ENCODE assay signal across 1 cellular context in the genomic region with DNA sequence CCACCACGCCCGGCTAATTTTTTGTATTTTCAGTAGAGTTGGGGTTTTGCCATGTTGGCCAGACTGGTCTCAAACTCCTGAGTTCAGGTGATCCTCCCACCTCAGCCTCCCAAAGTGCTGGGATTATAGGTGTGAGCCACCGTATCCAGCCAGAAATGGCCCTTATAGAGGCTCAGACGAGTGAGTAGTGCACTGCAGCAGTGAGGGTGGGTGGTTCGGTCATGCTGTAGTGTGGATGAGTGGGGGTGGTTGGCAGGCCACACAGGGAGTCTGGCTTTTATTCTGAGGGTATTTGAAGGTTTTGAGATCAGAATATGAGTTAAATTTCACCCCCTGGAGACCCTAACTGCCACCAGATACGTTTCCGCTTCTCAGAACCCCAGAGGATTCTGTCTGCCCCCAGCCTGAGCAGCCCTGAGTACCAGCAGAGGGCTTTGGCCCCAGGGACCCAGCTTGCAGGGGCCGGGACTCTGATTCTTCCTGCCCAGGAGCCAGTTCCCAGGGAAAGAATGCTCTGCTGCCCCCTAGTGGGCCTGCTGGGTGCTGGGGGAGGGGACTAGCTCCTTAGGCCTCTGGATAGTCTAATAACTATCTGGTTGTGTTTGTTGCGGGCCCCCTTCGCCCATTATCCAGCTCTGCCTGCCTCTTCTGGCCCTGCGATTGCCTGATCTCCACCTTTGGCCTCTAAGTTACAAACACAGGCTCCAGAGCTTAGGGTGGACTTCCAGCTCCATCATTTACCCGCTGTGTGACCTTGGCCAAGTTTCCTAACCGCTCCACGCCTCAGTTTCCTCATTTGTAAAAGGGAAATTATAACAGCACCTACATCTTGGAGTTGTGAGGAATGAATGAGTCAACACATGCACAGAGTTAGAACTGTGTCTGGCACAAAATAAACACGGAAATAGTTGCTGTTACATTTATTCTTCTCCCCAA.
TF ChIP-seq lines count a peak whose summit lies in the region.

No MANE protein-coding gene starts in this region.

TF ChIP-seq in liver, 16 proteins besides CTCF, POLR2A, EP300 and RAD21 (continued from another document):
- TF ChIP-seq, protein P1, sequence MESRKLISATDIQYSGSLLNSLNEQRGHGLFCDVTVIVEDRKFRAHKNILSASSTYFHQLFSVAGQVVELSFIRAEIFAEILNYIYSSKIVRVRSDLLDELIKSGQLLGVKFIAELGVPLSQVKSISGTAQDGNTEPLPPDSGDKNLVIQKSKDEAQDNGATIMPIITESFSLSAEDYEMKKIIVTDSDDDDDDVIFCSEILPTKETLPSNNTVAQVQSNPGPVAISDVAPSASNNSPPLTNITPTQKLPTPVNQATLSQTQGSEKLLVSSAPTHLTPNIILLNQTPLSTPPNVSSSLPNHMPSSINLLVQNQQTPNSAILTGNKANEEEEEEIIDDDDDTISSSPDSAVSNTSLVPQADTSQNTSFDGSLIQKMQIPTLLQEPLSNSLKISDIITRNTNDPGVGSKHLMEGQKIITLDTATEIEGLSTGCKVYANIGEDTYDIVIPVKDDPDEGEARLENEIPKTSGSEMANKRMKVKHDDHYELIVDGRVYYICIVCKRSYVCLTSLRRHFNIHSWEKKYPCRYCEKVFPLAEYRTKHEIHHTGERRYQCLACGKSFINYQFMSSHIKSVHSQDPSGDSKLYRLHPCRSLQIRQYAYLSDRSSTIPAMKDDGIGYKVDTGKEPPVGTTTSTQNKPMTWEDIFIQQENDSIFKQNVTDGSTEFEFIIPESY (IDR thresholded peaks at IDR 0.05), result no peak
- TF ChIP-seq RXRA (IDR thresholded peaks at IDR 0.05) (peak; percentile 32 to 56), FOXA1 (IDR thresholded peaks at IDR 0.05) (no peak), EGR1 (IDR thresholded peaks at IDR 0.05; ENCODE audit: low read depth in 2 of 2) (no peak), YY1 (IDR thresholded peaks at IDR 0.05) (no peak), FOXA2 (IDR thresholded peaks at IDR 0.05) (no peak), TAF1 (conservative IDR thresholded peaks at IDR 0.05) (no peak), SP1 (IDR thresholded peaks at IDR 0.05) (no peak), HNF4G (IDR thresholded peaks at IDR 0.05) (no peak), NR2F2 (IDR thresholded peaks at IDR 0.05) (no peak), GABPA (IDR thresholded peaks at IDR 0.05 in 1 of 2, conservative IDR thresholded peaks at IDR 0.05 in 1 of 2) (no peak)
